18 cellular contexts compared by ENCODE assay signal in genomic region chrX:100650841-100651240, GRCh38. TPM values are rescaled to one million over a fixed set of nuclear protein-coding genes. Genes with fewer than 3 reads are reported as not detected.
DNase-seq lines count a peak whose midpoint lies in the region; ATAC-seq and TF ChIP-seq lines count a peak whose summit lies in the region.
"Had no signal": no experiment of that assay in that cellular context is flagged by ENCODE, and none has a peak within 500 bp of the region (broad histone marks: within the 10 kb centered on the region; RNA-seq: fewer than 3 reads in every experiment).

No MANE protein-coding gene starts in this region.

- H3K9me3 ChIP-seq in left ventricle myocardium inferior (replicated peaks) (no peaks in the 10 kb centered on the region), esophagus muscularis mucosa (no peaks in the 10 kb centered on the region), psoas muscle (no peaks in the 10 kb centered on the region), vagina (no peaks in the 10 kb centered on the region)
- H3K9me3 ChIP-seq: A549 had no signal

- no peak for DNase-seq in left ventricle myocardium inferior
- DNase-seq in Right ventricle myocardium superior, result no peak
- no peak for DNase-seq in esophagus muscularis mucosa (ENCODE audit: extremely low spot score)
- no peak for DNase-seq in psoas muscle
- DNase-seq in vagina (ENCODE audit: extremely low spot score in 2 of 2), result no peak
- DNase-seq in stimulated activated CD4-positive, alpha-beta T cell treated with anti-CD3 and anti-CD28 coated beads, Interleukin-1b, Interleukin-23, amount 100 ng/mL, for 48 hours, result no peak
- no peak for DNase-seq in COLO668 (lab: John Stamatoyannopoulos, UW; ENCODE audit: unreplicated experiment)
- DNase-seq: activated CD4-positive, alpha-beta T cell treated with anti-CD3 and anti-CD28 coated beads, Interleukin-2, amount 50 U/mL, for 4 hours; activated naive CD8-positive, alpha-beta T cell treated with anti-CD3 and anti-CD28 coated beads, Interleukin-2, amount 50 U/mL, for 24 hours; activated T-cell treated with anti-CD3 and anti-CD28 coated beads, Interleukin-2, amount 50 U/mL, for 4 hours; CD4-positive, alpha-beta memory T cell; erythroblast; KBM-7; NCI-H1105; stimulated activated naive CD8-positive, alpha-beta T cell treated with anti-CD3 and anti-CD28 coated beads, Interleukin-15, Interleukin-2, amounts not matched to agents 100 U/mL and 50 U/mL, for 24 hours had no signal

- no peaks in the 10 kb centered on the region for H3K36me3 ChIP-seq in left ventricle myocardium inferior
- no peaks in the 10 kb centered on the region for H3K36me3 ChIP-seq in esophagus muscularis mucosa
- no peaks in the 10 kb centered on the region for H3K36me3 ChIP-seq in psoas muscle (ENCODE audit: insufficient read depth in 1 of 2, low read depth in 1 of 2)
- no peaks in the 10 kb centered on the region for H3K36me3 ChIP-seq in vagina

- TF ChIP-seq EP300 in esophagus muscularis mucosa (IDR thresholded peaks at IDR 0.05), result no peak

- TF ChIP-seq POLR2A in esophagus muscularis mucosa (IDR thresholded peaks at IDR 0.05; ENCODE audit: low read depth) (no peak), vagina (IDR thresholded peaks at IDR 0.05) (no peak)

- H3K4me1 ChIP-seq in left ventricle myocardium inferior (peaks cover 5% of the 10 kb centered on the region), esophagus muscularis mucosa (peaks cover 0 to 20% (median 6%) of the 10 kb centered on the region in 4 donors), psoas muscle (no peaks in the 10 kb centered on the region), vagina (peaks cover 24% of the 10 kb centered on the region)

- ATAC-seq in Right ventricle myocardium superior (ENCODE audit: poor library complexity) (no peak), psoas muscle (no peak), GM18502 (IDR thresholded peaks at IDR 0.05; ENCODE audit: poor library complexity, unreplicated experiment) (no peak)
- ATAC-seq: A549; activated naive CD8-positive, alpha-beta T cell treated with anti-CD3 and anti-CD28 coated beads, Interleukin-2, amount 50 U/mL, for 24 hours; activated T-cell treated with anti-CD3 and anti-CD28 coated beads, Interleukin-2, amount 50 U/mL, for 4 hours; stimulated activated naive CD8-positive, alpha-beta T cell treated with anti-CD3 and anti-CD28 coated beads, Interleukin-15, Interleukin-2, amounts not matched to agents 100 U/mL and 50 U/mL, for 24 hours had no signal

- 100% methylated on average over 1 of the region's 1 CpG for WGBS in esophagus muscularis mucosa
- 84 to 100% (median 89%) methylated on average over 1 of the region's 1 CpG for WGBS in psoas muscle, 3 donors

- TF ChIP-seq CTCF in left ventricle myocardium inferior (IDR thresholded peaks at IDR 0.05; ENCODE audit: borderline replicate concordance), result no peak
- TF ChIP-seq CTCF in esophagus muscularis mucosa (IDR thresholded peaks at IDR 0.05), result no peak
- TF ChIP-seq CTCF in psoas muscle (IDR thresholded peaks at IDR 0.05), result no peak
- TF ChIP-seq CTCF in vagina (IDR thresholded peaks at IDR 0.05), result no peak

- no peaks in the 10 kb centered on the region for H3K27me3 ChIP-seq in left ventricle myocardium inferior (ENCODE audit: low read depth)
- no peaks in the 10 kb centered on the region for H3K27me3 ChIP-seq in esophagus muscularis mucosa
- peaks cover 0 to 23% (median 0%) of the 10 kb centered on the region in 3 donors for H3K27me3 ChIP-seq in psoas muscle (ENCODE audit: insufficient read depth in 3 of 3, low read length in 2 of 3)
- no peaks in the 10 kb centered on the region for H3K27me3 ChIP-seq in vagina

- peak overlapping the region; percentile 87 for H3K27ac ChIP-seq in left ventricle myocardium inferior (replicated peaks)
- peak overlapping the region; percentile 62 to 77 (median 72) for H3K27ac ChIP-seq in esophagus muscularis mucosa (replicated peaks in 1 of 4)
- peak overlapping the region; percentile 63 for H3K27ac ChIP-seq in psoas muscle
- H3K27ac ChIP-seq in vagina, result peak overlapping the region; percentile 77

- intact Hi-C loops in left ventricle myocardium inferior (cut with micrococcal nuclease), result no loop called here
- intact Hi-C loops in Right ventricle myocardium superior (cut with DNase I), result no loop called here
- intact Hi-C loops in esophagus muscularis mucosa (cut with DNase I), result no loop called here
- intact Hi-C loops in psoas muscle (cut with DNase I), result no loop called here
- intact Hi-C loops in vagina (cut with DNase I), result no loop called here

- H3K4me3 ChIP-seq in left ventricle myocardium inferior (no peak overlapping the region), esophagus muscularis mucosa (no peak overlapping the region), psoas muscle (no peak overlapping the region), vagina (no peak overlapping the region)
- H3K4me3 ChIP-seq: A549, lung had no signal

RNA-seq across cellular contexts. Expression of gene SRPX2, which starts 6.8 kb away (rescaled TPM):
- 7.5 TPM for total RNA-seq in left ventricle myocardium inferior
- 8.6 TPM for total RNA-seq in Right ventricle myocardium superior
- total RNA-seq in esophagus muscularis mucosa, result 10 to 100 TPM; 29.8 to 57.3 (median 39.6) TPM
- 1 to 10 TPM; 4.9 to 7.3 (median 5.1) TPM for total RNA-seq in psoas muscle
- polyA plus RNA-seq in psoas muscle, result 1 to 10 TPM; 2.1 to 2.8 (median 2.3) TPM
- total RNA-seq in vagina, result 50.6 TPM
- total RNA-seq: activated T-cell treated with anti-CD3 and anti-CD28 coated beads, Interleukin-2, amount 50 U/mL, for 4 hours; CD4-positive, alpha-beta memory T cell had no signal
- polyA plus RNA-seq: CD4-positive, alpha-beta memory T cell had no signal

RNA-seq across cellular contexts. Expression of gene TSPAN6, which starts 14.2 kb away (rescaled TPM):
- total RNA-seq in left ventricle myocardium inferior (4.6 TPM), Right ventricle myocardium superior (4.2 TPM), esophagus muscularis mucosa (1 to 10 TPM; 5.4 to 8.3 (median 6.8) TPM), psoas muscle (1 to 10 TPM; 2.1 to 3.8 (median 2.8) TPM), vagina (19.6 TPM)
- polyA plus RNA-seq in psoas muscle, result 1 to 10 TPM; 3.3 to 4.3 (median 3.8) TPM
